In the genomic region with DNA sequence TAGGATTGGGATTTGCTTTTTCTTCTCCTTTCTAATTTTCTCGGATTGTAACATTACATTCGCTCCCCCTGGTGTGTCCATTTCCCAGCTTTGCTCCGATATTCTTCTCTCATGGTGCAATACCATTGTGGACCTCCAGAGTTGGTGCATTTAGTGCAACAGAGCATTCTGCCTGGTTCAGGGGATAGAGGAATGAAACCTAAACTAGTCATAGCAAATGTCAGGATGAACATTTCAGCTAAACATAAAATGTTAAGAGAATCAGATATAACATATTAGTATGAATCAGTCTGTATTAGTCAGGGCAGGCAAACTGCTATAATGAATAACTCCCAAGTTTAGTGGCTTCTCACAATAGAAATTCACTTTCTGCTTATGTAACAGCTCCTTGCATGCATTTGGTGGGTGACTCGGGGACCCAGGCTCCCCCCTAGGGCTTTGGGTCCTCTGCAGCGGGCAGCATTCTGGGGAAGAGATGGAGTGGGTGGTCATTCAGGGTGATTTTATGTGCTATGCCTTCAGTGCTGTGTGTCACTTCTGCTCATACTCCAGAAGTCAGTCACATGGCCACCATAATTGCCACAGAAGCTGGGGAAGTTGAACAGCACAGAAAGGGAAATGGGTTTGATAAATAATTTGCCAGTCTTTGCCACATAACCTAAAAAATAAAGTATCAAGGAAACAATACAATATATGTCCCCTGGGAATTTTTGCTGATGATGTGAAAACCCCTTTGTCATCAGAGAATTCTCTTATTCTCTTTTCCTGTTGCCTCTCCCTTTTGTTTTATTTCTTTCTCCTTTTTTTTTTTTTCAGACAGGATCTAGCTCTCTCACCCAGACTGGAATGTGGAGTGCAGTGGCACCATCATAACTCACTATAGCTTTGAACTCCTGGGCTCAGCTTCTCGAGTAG, we compare ENCODE assay signal across 9 cellular contexts.
A peak's percentile ranks its signal among the peaks of the same experiment; 100 is the strongest.
DNase-seq lines count a peak whose midpoint lies in the region; ATAC-seq, FAIRE-seq and TF ChIP-seq lines count a peak whose summit lies in the region.
"Had no signal": no experiment of that assay in that cellular context is flagged by ENCODE, and none has a peak within 500 bp of the region (broad histone marks: within the 10 kb centered on the region; RNA-seq: fewer than 3 reads in every experiment).

No MANE protein-coding gene starts in this region.

- CTCF ChIA-PET in A549 (lab: Yijun Ruan, JAX): interaction anchor here (0.6 to 1.0 kb wide), 3 partner anchors 14 to 308 kb away, joined by 3 read pairs; no protein-coding TSS in a partner anchor

- peak; percentile 48 to 65; a peak in 3 of 6 replicates for ATAC-seq in A549
- no peak for ATAC-seq in HG03439 (IDR thresholded peaks at IDR 0.05; ENCODE audit: unreplicated experiment)
- no peak for ATAC-seq in HG03095 (IDR thresholded peaks at IDR 0.05; ENCODE audit: unreplicated experiment)

- H3K9me3 ChIP-seq in A549: no peaks in the 10 kb centered on the region

- peaks cover 8% of the 10 kb centered on the region for H3K4me1 ChIP-seq in A549

- WGBS in A549 (ENCODE audit: missing lambda C conversion rate): 68% methylated on average over 6 of the region's 6 CpGs

- H3K4me2 ChIP-seq in A549: no peak overlapping the region

- no peak for TF ChIP-seq EP300 in A549 (IDR thresholded peaks at IDR 0.05)

- TF ChIP-seq POLR2A in A549 (IDR thresholded peaks at IDR 0.05; ENCODE audit: low read length): no peak

- DNase-seq in A549 (ENCODE audit: low read depth in 1 of 2, low spot score in 1 of 2) (no peak), GM12864 (ENCODE audit: low read depth) (no peak), SK-MEL-5 (ENCODE audit: low read depth, low spot score) (peak; percentile 77), islet precursor cell (peak; percentile 46), COLO829 (ENCODE audit: low spot score) (no peak), NCI-H2196 treated with DMSO at 0.1 percent for 48 hours (lab: John Stamatoyannopoulos, UW; ENCODE audit: unreplicated experiment) (no peak)
- DNase-seq: DND-41 had no signal

- no peak for FAIRE-seq in A549 (lab: Jason Lieb, UNC)

- TF ChIP-seq CTCF in A549 (IDR thresholded peaks at IDR 0.05) (no peak), GM12864 (IDR thresholded peaks at IDR 0.05; ENCODE audit: low read depth, low read length, missing control alignments) (peak; percentile 27)

- no peak for TF ChIP-seq RAD21 in A549 (conservative IDR thresholded peaks at IDR 0.05 in 1 of 2, IDR thresholded peaks at IDR 0.05 in 1 of 2)

- POLR2A ChIA-PET in A549 (lab: Yijun Ruan, JAX): no interaction called here

- H3K27ac ChIP-seq in A549: peak overlapping the region in 1 of 2 experiments; percentile 28; a peak in 1 of 6 replicates

- in situ Hi-C loops in SK-MEL-5 (cut with HindIII; ENCODE audit: low pct_unique_long_range_greater_than_20kb, low sequenced_read_pairs): no loop called here

- H3K4me3 ChIP-seq in A549 (no peak overlapping the region), GM12864 (ENCODE audit: low read depth, low read length) (no peak overlapping the region)

TF ChIP-seq in A549, 52 proteins besides CTCF, POLR2A, EP300 and RAD21:
- TF ChIP-seq KDM5A (IDR thresholded peaks at IDR 0.05) (no peak), RFX5 (IDR thresholded peaks at IDR 0.05) (no peak), MAFK (IDR thresholded peaks at IDR 0.05; ENCODE audit: partially characterized antibody) (peak; percentile 46)
TF ChIP-seq in A549: peak in this region for 1.

Comparison
In these comparisons a context has a peak if more than half of its experiments do, and no peak if none do; other contexts are left out.
1. ATAC-seq: peak in A549 (2 of 2); none in HG03439 (single experiment) and HG03095 (single experiment).
2. DNase-seq: peak in SK-MEL-5 (single experiment) and islet precursor cell (single experiment); none in A549 (0 of 2), GM12864 (single experiment), COLO829 (single experiment) and NCI-H2196 treated with DMSO at 0.1 percent for 48 hours (single experiment).